ENCODE assay signal across 1 cellular context in genomic region chr12:111393700-111394275, GRCh38.
TF ChIP-seq lines count a peak whose summit lies in the region.

No MANE protein-coding gene starts in this region.

TF ChIP-seq in IMR-90, 13 proteins besides CTCF, POLR2A, EP300 and RAD21:
- TF ChIP-seq CHD1 (IDR thresholded peaks at IDR 0.05; ENCODE audit: low read depth, low read length) = no peak
- TF ChIP-seq MAZ (IDR thresholded peaks at IDR 0.05; ENCODE audit: borderline replicate concordance, low read depth, low read length) = no peak
- TF ChIP-seq BHLHE40 (IDR thresholded peaks at IDR 0.05; ENCODE audit: low read depth, low read length) = no peak
- no peak for TF ChIP-seq CEBPB (IDR thresholded peaks at IDR 0.05; ENCODE audit: low read depth, low read length)
- no peak for TF ChIP-seq SMC3 (IDR thresholded peaks at IDR 0.05; ENCODE audit: low read depth, low read length)
- TF ChIP-seq RFX5 (IDR thresholded peaks at IDR 0.05; ENCODE audit: low read depth, low read length) = no peak
- no peak for TF ChIP-seq MXI1 (IDR thresholded peaks at IDR 0.05; ENCODE audit: borderline replicate concordance, low read depth, low read length)
